8 cellular contexts compared by ENCODE assay signal in the genomic region with DNA sequence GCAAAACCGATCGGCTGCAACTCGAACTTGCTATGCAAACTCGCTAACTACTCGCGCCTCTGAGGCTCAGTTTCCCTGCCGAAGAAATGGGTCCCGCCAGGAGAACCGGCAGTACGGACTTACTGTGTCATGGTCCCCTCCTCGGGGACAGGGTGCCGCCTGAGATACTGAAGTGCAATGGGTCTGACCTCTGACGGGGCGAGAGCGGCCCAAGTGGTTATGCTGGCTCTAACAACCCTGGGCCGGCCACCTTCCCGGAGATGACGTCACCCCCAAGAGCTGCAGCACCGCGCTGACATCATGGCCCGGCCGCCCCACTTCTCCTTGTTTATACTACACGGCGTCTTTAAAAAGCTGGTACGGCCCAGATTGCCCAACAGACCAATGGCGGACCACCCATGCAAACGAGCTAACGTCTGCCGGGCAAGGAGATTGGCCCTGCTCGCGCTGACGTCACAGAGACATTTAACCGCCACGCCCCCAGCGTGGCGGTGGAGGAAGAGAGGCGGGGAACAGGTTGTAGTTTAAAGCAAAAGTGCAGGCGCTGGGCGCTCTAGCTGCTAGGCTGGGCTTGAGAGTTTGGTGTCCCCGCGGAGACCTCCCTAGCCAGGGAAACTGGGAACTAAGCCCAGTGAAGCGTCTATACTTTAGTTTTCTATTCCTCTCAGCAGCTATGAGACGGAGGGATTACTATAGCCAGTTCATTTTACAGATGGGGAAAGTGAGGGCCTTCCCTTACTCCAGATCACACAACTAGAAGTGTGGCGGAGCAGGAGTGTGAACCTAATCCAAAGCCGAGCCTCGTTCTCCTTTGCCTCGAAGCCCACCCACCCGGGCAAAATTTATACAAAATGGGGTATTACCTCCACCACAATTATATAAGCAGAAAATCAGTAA.
DNase-seq lines count a peak whose midpoint lies in the region; ATAC-seq and TF ChIP-seq lines count a peak whose summit lies in the region.

No MANE protein-coding gene starts in this region.

- ATAC-seq in GM19035 (IDR thresholded peaks at IDR 0.05; ENCODE audit: unreplicated experiment) (peak; percentile 73), HG03354 (IDR thresholded peaks at IDR 0.05; ENCODE audit: poor library complexity, severe bottlenecking, unreplicated experiment) (peak; percentile 76)
- peak; percentile 84 to 85 for ATAC-seq in activated CD4-positive, CD25-positive, alpha-beta regulatory T cell treated with anti-CD3 and anti-CD28 coated beads, Interleukin-2, amount 50 U/mL, for 24 hours

- no peak for TF ChIP-seq CTCF in AG09309 (IDR thresholded peaks at IDR 0.05; ENCODE audit: control insufficient read depth, insufficient read depth, low read depth, low read length, missing control alignments)

- DNase-seq in AG09309 (ENCODE audit: low read depth) (peak; percentile 98), NCI-H446 (lab: John Stamatoyannopoulos, UW) (peak; percentile 95 to 98), cerebellar cortex (ENCODE audit: low spot score) (peak; percentile 100), iris pigment epithelial cell (ENCODE audit: low read depth) (peak; percentile 100)
- DNase-seq in stimulated activated CD4-positive, alpha-beta T cell treated with anti-CD3 and anti-CD28 coated beads, Interleukin-12 subunit alpha, Interleukin-12 subunit beta, amount 100 ng/mL, for 24 hours (ENCODE audit: low read depth in 2 of 2): peak; percentile 95 to 96

- H3K4me3 ChIP-seq in AG09309 (ENCODE audit: control insufficient read depth, low read depth, low read length): peak overlapping the region; percentile 98

Comparison
In these comparisons a context has a peak if more than half of its experiments do, and no peak if none do; other contexts are left out.
1. Peak in every context shown above with its lines: DNase-seq, ATAC-seq and H3K4me3 ChIP-seq.